Comparison of ENCODE assay signal across 10 cellular contexts in the genomic region with DNA sequence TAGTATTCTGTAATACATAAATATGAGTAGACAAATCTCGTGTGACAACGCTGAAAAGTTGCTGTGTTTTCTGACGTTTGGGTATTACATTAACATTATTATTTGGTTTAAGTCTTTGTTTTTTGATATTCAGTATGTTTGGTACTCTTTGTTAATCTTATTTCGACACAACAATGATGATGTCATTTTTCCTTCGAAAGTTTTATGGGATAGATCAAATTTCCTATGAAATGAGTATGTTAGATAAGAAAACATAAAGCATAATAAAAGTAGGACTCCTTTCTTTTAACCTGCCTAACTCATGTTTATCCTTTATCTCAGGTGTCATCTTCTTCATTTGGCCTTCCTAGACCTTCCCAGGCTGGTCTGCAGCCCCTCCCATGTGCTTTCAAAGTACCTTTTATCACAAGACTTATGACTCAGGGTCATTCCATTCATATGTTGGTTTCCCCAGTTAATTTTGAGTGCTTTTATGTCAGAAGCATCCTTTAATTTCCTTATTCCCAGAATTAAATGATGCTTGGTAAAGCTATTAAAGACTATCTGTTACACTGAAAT.
DNase-seq lines count a peak whose midpoint lies in the region; ATAC-seq, FAIRE-seq and TF ChIP-seq lines count a peak whose summit lies in the region.
"Had no signal": no experiment of that assay in that cellular context is flagged by ENCODE, and none has a peak within 500 bp of the region (broad histone marks: within the 10 kb centered on the region; RNA-seq: fewer than 3 reads in every experiment).

No MANE protein-coding gene starts in this region.

- H3K4me2 ChIP-seq in keratinocyte (ENCODE audit: control insufficient read depth, extremely low read depth, insufficient read depth, low read depth, low read length) = peak overlapping the region; percentile 48
- H3K4me2 ChIP-seq: KMS-11 had no signal

- ATAC-seq in HG03025 (IDR thresholded peaks at IDR 0.05; ENCODE audit: low FRiP score, unreplicated experiment) (no peak), GM18517 (IDR thresholded peaks at IDR 0.05; ENCODE audit: unreplicated experiment) (no peak)
- ATAC-seq: stimulated activated effector memory CD8-positive, alpha-beta T cell treated with anti-CD3 and anti-CD28 coated beads, Interleukin-12 subunit alpha, Interleukin-12 subunit beta, amount 100 ng/mL, for 72 hours had no signal

- no peaks in the 10 kb centered on the region for H3K9me3 ChIP-seq in HUES48 (ENCODE audit: control insufficient read depth, insufficient read depth, low read length)
- no peaks in the 10 kb centered on the region for H3K9me3 ChIP-seq in keratinocyte (ENCODE audit: control insufficient read depth, low read depth, low read length)
- H3K9me3 ChIP-seq in transverse colon = no peaks in the 10 kb centered on the region

- 37 to 60% methylated on average over 5 of the region's 5 CpGs for WGBS in transverse colon (ENCODE audit: low coverage in 1 of 2), 2 donors

- FAIRE-seq in keratinocyte (lab: Jason Lieb, UNC) = peak; percentile 41

- no peaks in the 10 kb centered on the region for H3K9me1 ChIP-seq in keratinocyte (ENCODE audit: control insufficient read depth, extremely low read depth, insufficient read depth, low read length)

- H3K9ac ChIP-seq in HUES48 (ENCODE audit: low read depth, low read length) (no peak overlapping the region), keratinocyte (ENCODE audit: control insufficient read depth, extremely low read depth, insufficient read depth, low read length) (peak overlapping the region; percentile 43)
- H3K9ac ChIP-seq: KMS-11 had no signal

- peak overlapping the region; percentile 44 for H3K27ac ChIP-seq in HUES48 (ENCODE audit: low read depth, low read length)
- H3K27ac ChIP-seq in keratinocyte (ENCODE audit: control insufficient read depth, insufficient read depth, low read length) = peak overlapping the region; percentile 87
- peak overlapping the region; percentile 83 to 89 (median 88) for H3K27ac ChIP-seq in transverse colon
- H3K27ac ChIP-seq: KMS-11 had no signal

- in situ Hi-C loops in transverse colon (cut with MboI; ENCODE audit: low pct_ligation_motif_present in 1 of 4, low pct_unique_long_range_greater_than_20kb in 1 of 4, low sequenced_read_pairs in 3 of 4) = loop anchor here in 1 of 4 donors (10.0 to 25.0 kb wide), 2 partner anchors 103 to 179 kb away; no protein-coding TSS in a partner anchor

- H3K36me3 ChIP-seq in HUES48 (ENCODE audit: control insufficient read depth, insufficient read depth, low read length) = no peaks in the 10 kb centered on the region
- H3K36me3 ChIP-seq in keratinocyte (ENCODE audit: control insufficient read depth in 2 of 2, extremely low read depth in 1 of 2, insufficient read depth in 2 of 2, low read length in 2 of 2) = no peaks in the 10 kb centered on the region
- H3K36me3 ChIP-seq in transverse colon = no peaks in the 10 kb centered on the region

- H3K4me3 ChIP-seq in HUES48 (ENCODE audit: low read depth, low read length) (no peak overlapping the region), keratinocyte (ENCODE audit: control insufficient read depth in 2 of 3, extremely low read depth in 1 of 3, insufficient read depth in 2 of 3, low read depth in 1 of 3, low read length in 3 of 3) (no peak overlapping the region), transverse colon (no peak overlapping the region)

- H3K4me1 ChIP-seq in HUES48 (ENCODE audit: control insufficient read depth, insufficient read depth, low read length) = peaks cover 38% of the 10 kb centered on the region
- peaks cover 95% of the 10 kb centered on the region for H3K4me1 ChIP-seq in keratinocyte (ENCODE audit: control insufficient read depth, extremely low read depth, insufficient read depth, low read length)
- peaks cover 51 to 88% (median 73%) of the 10 kb centered on the region in 4 donors for H3K4me1 ChIP-seq in transverse colon

- H3K27me3 ChIP-seq in HUES48 (ENCODE audit: control insufficient read depth, insufficient read depth, low read length) (no peaks in the 10 kb centered on the region), keratinocyte (ENCODE audit: control insufficient read depth, extremely low read depth, insufficient read depth, low read length) (no peaks in the 10 kb centered on the region), transverse colon (no peaks in the 10 kb centered on the region)

- TF ChIP-seq CTCF in keratinocyte (optimal IDR thresholded peaks at IDR 0.05 in 1 of 3, IDR thresholded peaks at IDR 0.05 in 1 of 3, conservative IDR thresholded peaks at IDR 0.05 in 1 of 3; ENCODE audit: extremely low read depth in 1 of 3, insufficient read depth in 2 of 3, low read length in 3 of 3) (no peak), transverse colon (IDR thresholded peaks at IDR 0.05) (no peak), GM10266 (IDR thresholded peaks at IDR 0.05; ENCODE audit: control insufficient read depth, insufficient read depth, low read depth, missing control alignments) (no peak)

- dilution Hi-C loops in keratinocyte (cut with MboI; ENCODE audit: extremely low pct_ligation_motif_present, low sequenced_read_pairs) = no loop called here

- DNase-seq in astrocyte of the hippocampus (ENCODE audit: low read depth, low spot score) (peak; percentile 32), keratinocyte (ENCODE audit: low read depth, low spot score) (no peak), transverse colon (no peak), GM10266 (ENCODE audit: extremely low spot score) (no peak)
- DNase-seq: effector memory CD4-positive, alpha-beta T cell had no signal

- intact Hi-C loops in transverse colon (cut with DNase I; ENCODE audit: low total_unique reads) = loop anchor here (10.0 kb wide), 3 partner anchors 103 to 383 kb away; no protein-coding TSS in a partner anchor

- TF ChIP-seq EP300 in transverse colon (IDR thresholded peaks at IDR 0.05; ENCODE audit: low read depth) = no peak

- H4K20me1 ChIP-seq in keratinocyte (ENCODE audit: control insufficient read depth, extremely low read depth, insufficient read depth, low read length) = no peaks in the 10 kb centered on the region

- TF ChIP-seq POLR2A in transverse colon (IDR thresholded peaks at IDR 0.05) = no peak

- H3K79me2 ChIP-seq in keratinocyte (ENCODE audit: control insufficient read depth, insufficient read depth, low read length) = no peaks in the 10 kb centered on the region

- H2AFZ ChIP-seq in keratinocyte (ENCODE audit: control insufficient read depth, low read length) = no peak overlapping the region
